ENCODE assay signal across 8 cellular contexts in the genomic region with DNA sequence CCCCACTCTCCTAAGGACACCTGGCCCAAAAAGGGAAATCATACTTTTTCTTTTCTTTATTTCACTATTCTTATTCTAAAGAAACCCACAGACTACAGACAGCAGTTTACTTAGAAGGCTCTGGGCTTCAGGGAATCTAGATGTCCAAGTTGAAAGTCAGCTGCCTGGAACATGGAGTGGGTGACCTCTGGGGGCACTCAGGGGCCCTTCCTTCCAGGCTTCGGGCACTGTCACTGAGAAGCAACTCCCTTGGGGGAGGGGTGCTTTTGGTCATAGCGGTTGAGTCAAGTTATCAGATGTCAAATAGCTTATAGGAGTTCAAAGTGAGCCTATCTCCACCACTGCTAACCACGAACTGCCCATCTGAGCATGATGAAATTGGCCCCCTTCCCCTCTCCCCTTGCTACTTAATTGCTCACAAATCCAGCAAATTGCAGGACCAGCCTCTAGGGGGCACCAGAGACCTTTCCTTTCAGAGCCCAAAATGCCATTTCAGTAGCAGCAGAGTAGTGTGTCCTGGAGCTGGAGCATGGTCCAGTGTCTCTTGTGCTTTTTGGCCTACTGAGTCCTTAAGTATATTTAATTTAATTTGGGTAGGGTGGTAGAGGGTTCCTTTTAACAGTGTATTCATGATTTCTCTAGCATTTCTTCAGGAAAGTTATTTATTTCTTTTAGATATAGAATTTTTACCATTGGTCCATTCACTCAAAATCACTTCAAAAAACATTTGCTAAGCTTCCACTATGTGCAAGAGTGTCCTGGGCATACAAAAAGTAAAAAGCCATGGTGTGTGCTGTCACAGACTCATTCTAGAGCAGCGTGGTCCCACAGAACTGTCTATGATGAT.
DNase-seq lines count a peak whose midpoint lies in the region; ATAC-seq, FAIRE-seq and TF ChIP-seq lines count a peak whose summit lies in the region.

No MANE protein-coding gene starts in this region.

- no peaks in the 10 kb centered on the region for H3K4me1 ChIP-seq in CD4-positive, CD25-positive, alpha-beta regulatory T cell (ENCODE audit: control insufficient read depth, insufficient read depth, low read length, poor library complexity, severe bottlenecking)
- H3K4me1 ChIP-seq in astrocyte (ENCODE audit: insufficient read depth, low read length) (peaks cover 4% of the 10 kb centered on the region), hepatocyte (ENCODE audit: insufficient read depth) (no peaks in the 10 kb centered on the region), sigmoid colon (peaks cover 0 to 47% (median 46%) of the 10 kb centered on the region in 4 donors)

- H3K79me2 ChIP-seq in astrocyte (ENCODE audit: insufficient read depth, low read length) (no peaks in the 10 kb centered on the region), hepatocyte (no peaks in the 10 kb centered on the region)

- H3K27ac ChIP-seq in CD4-positive, CD25-positive, alpha-beta regulatory T cell (ENCODE audit: insufficient read depth, low read length, poor library complexity, severe bottlenecking), result no peak overlapping the region
- H3K27ac ChIP-seq in astrocyte (ENCODE audit: low read depth, low read length), result no peak overlapping the region
- H3K27ac ChIP-seq in hepatocyte, result no peak overlapping the region
- H3K27ac ChIP-seq in sigmoid colon, result peak overlapping the region; percentile 46 to 84 (median 76)

- peak; percentile 22 to 65 (median 36) for DNase-seq in CD4-positive, CD25-positive, alpha-beta regulatory T cell
- DNase-seq in NCI-H1105 (lab: John Stamatoyannopoulos, UW) (peak; percentile 42), astrocyte (ENCODE audit: low read depth) (peak; percentile 43), hepatocyte (ENCODE audit: low spot score) (peak; percentile 89), sigmoid colon (peak; percentile 86)
- DNase-seq in T-helper 2 cell treated with Interferon-gamma antibody and Interleukin-4, amounts not matched to agents 5 μg/mL and 100 μg/mL, for 36 hours (ENCODE audit: low spot score), result peak; percentile 30

- no peak overlapping the region for H3K4me3 ChIP-seq in CD4-positive, CD25-positive, alpha-beta regulatory T cell (ENCODE audit: low read depth, low read length)
- H3K4me3 ChIP-seq in astrocyte (ENCODE audit: insufficient read depth, low read depth, low read length) (no peak overlapping the region), hepatocyte (no peak overlapping the region), sigmoid colon (no peak overlapping the region)

- no peaks in the 10 kb centered on the region for H3K9me3 ChIP-seq in CD4-positive, CD25-positive, alpha-beta regulatory T cell (ENCODE audit: control insufficient read depth in 2 of 2, low read length in 2 of 2)
- no peaks in the 10 kb centered on the region for H3K9me3 ChIP-seq in astrocyte (ENCODE audit: insufficient read depth, low read depth, low read length)
- no peaks in the 10 kb centered on the region for H3K9me3 ChIP-seq in hepatocyte (ENCODE audit: low read depth)
- no peaks in the 10 kb centered on the region for H3K9me3 ChIP-seq in sigmoid colon

- no peak for TF ChIP-seq EP300 in sigmoid colon (IDR thresholded peaks at IDR 0.05)

- H3K36me3 Mint-ChIP-seq in CD4-positive, CD25-positive, alpha-beta regulatory T cell, result no peaks in the 10 kb centered on the region
- H3K36me3 Mint-ChIP-seq in T-helper 2 cell treated with Interferon-gamma antibody and Interleukin-4, amounts not matched to agents 5 μg/mL and 100 μg/mL, for 36 hours (ENCODE audit: low read depth), result no peaks in the 10 kb centered on the region
- H3K36me3 Mint-ChIP-seq in astrocyte (ENCODE audit: low read depth, unreplicated experiment), result peaks cover 7% of the 10 kb centered on the region

- H3K9me3 Mint-ChIP-seq in CD4-positive, CD25-positive, alpha-beta regulatory T cell, result no peaks in the 10 kb centered on the region
- H3K9me3 Mint-ChIP-seq in T-helper 2 cell treated with Interferon-gamma antibody and Interleukin-4, amounts not matched to agents 5 μg/mL and 100 μg/mL, for 36 hours, result no peaks in the 10 kb centered on the region
- peaks cover 6% of the 10 kb centered on the region for H3K9me3 Mint-ChIP-seq in astrocyte (ENCODE audit: unreplicated experiment)

- no peak overlapping the region for H3K27ac Mint-ChIP-seq in CD4-positive, CD25-positive, alpha-beta regulatory T cell
- H3K27ac Mint-ChIP-seq in T-helper 2 cell treated with Interferon-gamma antibody and Interleukin-4, amounts not matched to agents 5 μg/mL and 100 μg/mL, for 36 hours, result no peak overlapping the region
- H3K27ac Mint-ChIP-seq in astrocyte (ENCODE audit: unreplicated experiment), result peak overlapping the region; percentile 77

- intact Hi-C loops in sigmoid colon (cut with DNase I), result loop anchor here (2.0 to 5.0 kb wide), 2 partner anchors 218 to 465 kb away; no protein-coding TSS in a partner anchor

- no peaks in the 10 kb centered on the region for H3K9me2 ChIP-seq in hepatocyte (replicated peaks; ENCODE audit: insufficient read depth)

- H4K20me1 ChIP-seq in astrocyte (ENCODE audit: insufficient read depth, low read length) (no peaks in the 10 kb centered on the region), hepatocyte (ENCODE audit: insufficient read depth, poor library complexity, severe bottlenecking) (no peaks in the 10 kb centered on the region)

- no peaks in the 10 kb centered on the region for H3K36me3 ChIP-seq in CD4-positive, CD25-positive, alpha-beta regulatory T cell (ENCODE audit: control insufficient read depth, insufficient read depth, low read length)
- H3K36me3 ChIP-seq in astrocyte (ENCODE audit: insufficient read depth, low read length) (no peaks in the 10 kb centered on the region), hepatocyte (replicated peaks; ENCODE audit: insufficient read depth, low read depth) (no peaks in the 10 kb centered on the region), sigmoid colon (no peaks in the 10 kb centered on the region)

- no peak for ATAC-seq in CD4-positive, CD25-positive, alpha-beta regulatory T cell (ENCODE audit: low read depth in 2 of 2)
- ATAC-seq in GM21423 (IDR thresholded peaks at IDR 0.05; ENCODE audit: unreplicated experiment), result peak; percentile 79
- no peak for ATAC-seq in GM21717 (IDR thresholded peaks at IDR 0.05; ENCODE audit: unreplicated experiment)

- H3K4me2 ChIP-seq in astrocyte (ENCODE audit: low read length) (no peak overlapping the region), hepatocyte (no peak overlapping the region)

- H3K4me1 Mint-ChIP-seq in CD4-positive, CD25-positive, alpha-beta regulatory T cell, result no peaks in the 10 kb centered on the region
- H3K4me1 Mint-ChIP-seq in T-helper 2 cell treated with Interferon-gamma antibody and Interleukin-4, amounts not matched to agents 5 μg/mL and 100 μg/mL, for 36 hours (ENCODE audit: low read depth), result no peaks in the 10 kb centered on the region
- peaks cover 20% of the 10 kb centered on the region for H3K4me1 Mint-ChIP-seq in astrocyte (ENCODE audit: low read depth, unreplicated experiment)

- H2AFZ ChIP-seq in astrocyte (ENCODE audit: low read depth, low read length), result no peak overlapping the region
- H2AFZ ChIP-seq in hepatocyte, result no peak overlapping the region

- peak; percentile 39 for FAIRE-seq in astrocyte (lab: Jason Lieb, UNC)

- peaks cover 8% of the 10 kb centered on the region for H3K27me3 Mint-ChIP-seq in CD4-positive, CD25-positive, alpha-beta regulatory T cell
- H3K27me3 Mint-ChIP-seq in T-helper 2 cell treated with Interferon-gamma antibody and Interleukin-4, amounts not matched to agents 5 μg/mL and 100 μg/mL, for 36 hours (ENCODE audit: low read depth), result no peaks in the 10 kb centered on the region
- no peaks in the 10 kb centered on the region for H3K27me3 Mint-ChIP-seq in astrocyte (ENCODE audit: low read depth, unreplicated experiment)

- no peak overlapping the region for H3K9ac ChIP-seq in astrocyte (ENCODE audit: low read length)

- 29% methylated on average over 4 of the region's 4 CpGs for WGBS in hepatocyte (ENCODE audit: low lambda C conversion rate, missing lambda C conversion rate)
- 29 to 33% methylated on average over 4 of the region's 4 CpGs for WGBS in sigmoid colon, 2 donors

- TF ChIP-seq CTCF in astrocyte (IDR thresholded peaks at IDR 0.05; ENCODE audit: insufficient read depth, low read depth, low read length) (peak; percentile 97), hepatocyte (IDR thresholded peaks at IDR 0.05; ENCODE audit: poor library complexity) (peak; percentile 85), sigmoid colon (IDR thresholded peaks at IDR 0.05) (peak; percentile 82 to 92 (median 86))

- no peak overlapping the region for H3K4me3 Mint-ChIP-seq in CD4-positive, CD25-positive, alpha-beta regulatory T cell
- no peak overlapping the region for H3K4me3 Mint-ChIP-seq in T-helper 2 cell treated with Interferon-gamma antibody and Interleukin-4, amounts not matched to agents 5 μg/mL and 100 μg/mL, for 36 hours
- no peak overlapping the region for H3K4me3 Mint-ChIP-seq in astrocyte (ENCODE audit: unreplicated experiment)

- H3K27me3 ChIP-seq in CD4-positive, CD25-positive, alpha-beta regulatory T cell (ENCODE audit: control insufficient read depth, insufficient read depth, low read length), result no peaks in the 10 kb centered on the region
- no peaks in the 10 kb centered on the region for H3K27me3 ChIP-seq in astrocyte (ENCODE audit: insufficient read depth, low read length)
- no peaks in the 10 kb centered on the region for H3K27me3 ChIP-seq in hepatocyte
- no peaks in the 10 kb centered on the region for H3K27me3 ChIP-seq in sigmoid colon

- TF ChIP-seq POLR2A in sigmoid colon (IDR thresholded peaks at IDR 0.05), result no peak

Comparison
In these comparisons a context has a peak if more than half of its experiments do, and no peak if none do; other contexts are left out.
1. DNase-seq: peak in every context shown above with its lines; median percentile 89 in hepatocyte; 86 in sigmoid colon; 43 in astrocyte; 42 in NCI-H1105; 36 in CD4-positive, CD25-positive, alpha-beta regulatory T cell; 30 in T-helper 2 cell treated with Interferon-gamma antibody and Interleukin-4, amounts not matched to agents 5 μg/mL and 100 μg/mL, for 36 hours.
2. H3K27ac ChIP-seq: peak in sigmoid colon (4 of 4); none in CD4-positive, CD25-positive, alpha-beta regulatory T cell (single experiment), astrocyte (single experiment) and hepatocyte (single experiment).
3. Peak in every context shown above with its lines, with median percentiles within 50 percentile points of each other: CTCF ChIP-seq.